1 cellular context compared by ENCODE assay signal in the genomic region with DNA sequence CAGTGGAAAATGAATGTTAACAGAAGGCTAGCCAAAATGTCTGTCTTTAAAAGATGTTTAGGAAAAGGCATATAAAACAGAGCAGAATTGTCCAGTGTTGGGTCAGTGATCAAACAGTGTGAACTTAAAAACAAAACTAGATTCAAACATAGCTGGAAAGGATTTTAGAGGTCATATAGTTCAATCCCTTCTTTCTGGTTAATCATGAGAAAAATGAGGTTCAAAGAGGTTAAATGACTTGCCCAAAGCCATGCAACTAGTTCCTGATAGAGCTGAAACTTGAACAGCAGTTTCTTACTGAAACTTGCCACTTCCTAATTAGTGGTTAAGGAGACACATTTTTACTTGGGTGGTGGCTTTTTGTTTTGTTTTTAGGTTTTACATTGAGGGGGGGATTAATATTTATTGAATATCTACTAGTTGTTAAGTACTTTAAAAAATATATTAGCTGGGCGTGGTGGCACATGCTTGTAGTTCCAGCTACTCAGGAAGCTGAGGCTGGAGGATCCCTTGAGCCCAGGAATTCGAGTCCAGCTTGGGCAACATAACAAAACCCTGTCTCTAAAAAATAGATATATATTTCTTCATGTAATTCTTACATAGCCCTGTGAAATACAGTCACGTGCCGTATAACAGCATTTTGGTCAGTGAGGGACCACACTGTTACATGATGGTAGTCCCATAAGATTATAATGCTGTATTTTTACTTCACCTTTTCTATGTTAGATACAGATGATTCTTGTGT.
TF ChIP-seq lines count a peak whose summit lies in the region.

No MANE protein-coding gene starts in this region.

TF ChIP-seq in SK-N-SH treated with all-trans-retinoic acid at 6 μM for 48 hours, 23 proteins besides CTCF, POLR2A, EP300 and RAD21 (continued from another document):
- TF ChIP-seq, protein P1, sequence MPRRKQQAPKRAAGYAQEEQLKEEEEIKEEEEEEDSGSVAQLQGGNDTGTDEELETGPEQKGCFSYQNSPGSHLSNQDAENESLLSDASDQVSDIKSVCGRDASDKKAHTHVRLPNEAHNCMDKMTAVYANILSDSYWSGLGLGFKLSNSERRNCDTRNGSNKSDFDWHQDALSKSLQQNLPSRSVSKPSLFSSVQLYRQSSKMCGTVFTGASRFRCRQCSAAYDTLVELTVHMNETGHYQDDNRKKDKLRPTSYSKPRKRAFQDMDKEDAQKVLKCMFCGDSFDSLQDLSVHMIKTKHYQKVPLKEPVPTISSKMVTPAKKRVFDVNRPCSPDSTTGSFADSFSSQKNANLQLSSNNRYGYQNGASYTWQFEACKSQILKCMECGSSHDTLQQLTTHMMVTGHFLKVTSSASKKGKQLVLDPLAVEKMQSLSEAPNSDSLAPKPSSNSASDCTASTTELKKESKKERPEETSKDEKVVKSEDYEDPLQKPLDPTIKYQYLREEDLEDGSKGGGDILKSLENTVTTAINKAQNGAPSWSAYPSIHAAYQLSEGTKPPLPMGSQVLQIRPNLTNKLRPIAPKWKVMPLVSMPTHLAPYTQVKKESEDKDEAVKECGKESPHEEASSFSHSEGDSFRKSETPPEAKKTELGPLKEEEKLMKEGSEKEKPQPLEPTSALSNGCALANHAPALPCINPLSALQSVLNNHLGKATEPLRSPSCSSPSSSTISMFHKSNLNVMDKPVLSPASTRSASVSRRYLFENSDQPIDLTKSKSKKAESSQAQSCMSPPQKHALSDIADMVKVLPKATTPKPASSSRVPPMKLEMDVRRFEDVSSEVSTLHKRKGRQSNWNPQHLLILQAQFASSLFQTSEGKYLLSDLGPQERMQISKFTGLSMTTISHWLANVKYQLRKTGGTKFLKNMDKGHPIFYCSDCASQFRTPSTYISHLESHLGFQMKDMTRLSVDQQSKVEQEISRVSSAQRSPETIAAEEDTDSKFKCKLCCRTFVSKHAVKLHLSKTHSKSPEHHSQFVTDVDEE (CRISPR knock-in tag; IDR thresholded peaks at IDR 0.05), result no peak
- TF ChIP-seq BACH2 (CRISPR knock-in tag; IDR thresholded peaks at IDR 0.05; ENCODE audit: borderline replicate concordance) (no peak), ZNF8 (CRISPR knock-in tag; IDR thresholded peaks at IDR 0.05) (no peak), ZFP30 (CRISPR knock-in tag; IDR thresholded peaks at IDR 0.05) (no peak), TCF4 (CRISPR knock-in tag; IDR thresholded peaks at IDR 0.05; ENCODE audit: borderline replicate concordance) (no peak)
